ENCODE assay signal across 1 cellular context in the genomic region with DNA sequence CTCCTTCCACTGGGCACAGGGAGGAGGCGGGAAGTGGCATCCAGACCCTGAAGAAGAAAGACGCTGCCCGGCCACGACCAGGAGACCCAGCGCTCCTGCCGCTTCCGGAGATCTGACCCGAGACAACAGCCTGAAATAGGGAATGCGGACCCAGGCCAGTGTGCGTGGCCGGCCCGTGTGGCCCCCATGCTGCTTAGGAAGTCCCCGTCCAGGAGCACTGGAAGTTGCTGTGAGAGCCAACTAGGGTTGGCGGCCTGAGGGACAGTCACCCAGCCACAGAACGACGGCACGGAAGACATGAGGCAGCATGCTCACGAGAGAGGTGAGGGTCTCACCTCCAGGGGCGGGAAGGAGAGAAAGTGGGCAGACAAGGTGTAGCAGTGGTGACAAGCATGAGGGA.
TF ChIP-seq lines count a peak whose summit lies in the region.

No MANE protein-coding gene starts in this region.

TF ChIP-seq in GM23338, 12 proteins besides CTCF, POLR2A, EP300 and RAD21 (continued from another document):
- TF ChIP-seq, protein P1, sequence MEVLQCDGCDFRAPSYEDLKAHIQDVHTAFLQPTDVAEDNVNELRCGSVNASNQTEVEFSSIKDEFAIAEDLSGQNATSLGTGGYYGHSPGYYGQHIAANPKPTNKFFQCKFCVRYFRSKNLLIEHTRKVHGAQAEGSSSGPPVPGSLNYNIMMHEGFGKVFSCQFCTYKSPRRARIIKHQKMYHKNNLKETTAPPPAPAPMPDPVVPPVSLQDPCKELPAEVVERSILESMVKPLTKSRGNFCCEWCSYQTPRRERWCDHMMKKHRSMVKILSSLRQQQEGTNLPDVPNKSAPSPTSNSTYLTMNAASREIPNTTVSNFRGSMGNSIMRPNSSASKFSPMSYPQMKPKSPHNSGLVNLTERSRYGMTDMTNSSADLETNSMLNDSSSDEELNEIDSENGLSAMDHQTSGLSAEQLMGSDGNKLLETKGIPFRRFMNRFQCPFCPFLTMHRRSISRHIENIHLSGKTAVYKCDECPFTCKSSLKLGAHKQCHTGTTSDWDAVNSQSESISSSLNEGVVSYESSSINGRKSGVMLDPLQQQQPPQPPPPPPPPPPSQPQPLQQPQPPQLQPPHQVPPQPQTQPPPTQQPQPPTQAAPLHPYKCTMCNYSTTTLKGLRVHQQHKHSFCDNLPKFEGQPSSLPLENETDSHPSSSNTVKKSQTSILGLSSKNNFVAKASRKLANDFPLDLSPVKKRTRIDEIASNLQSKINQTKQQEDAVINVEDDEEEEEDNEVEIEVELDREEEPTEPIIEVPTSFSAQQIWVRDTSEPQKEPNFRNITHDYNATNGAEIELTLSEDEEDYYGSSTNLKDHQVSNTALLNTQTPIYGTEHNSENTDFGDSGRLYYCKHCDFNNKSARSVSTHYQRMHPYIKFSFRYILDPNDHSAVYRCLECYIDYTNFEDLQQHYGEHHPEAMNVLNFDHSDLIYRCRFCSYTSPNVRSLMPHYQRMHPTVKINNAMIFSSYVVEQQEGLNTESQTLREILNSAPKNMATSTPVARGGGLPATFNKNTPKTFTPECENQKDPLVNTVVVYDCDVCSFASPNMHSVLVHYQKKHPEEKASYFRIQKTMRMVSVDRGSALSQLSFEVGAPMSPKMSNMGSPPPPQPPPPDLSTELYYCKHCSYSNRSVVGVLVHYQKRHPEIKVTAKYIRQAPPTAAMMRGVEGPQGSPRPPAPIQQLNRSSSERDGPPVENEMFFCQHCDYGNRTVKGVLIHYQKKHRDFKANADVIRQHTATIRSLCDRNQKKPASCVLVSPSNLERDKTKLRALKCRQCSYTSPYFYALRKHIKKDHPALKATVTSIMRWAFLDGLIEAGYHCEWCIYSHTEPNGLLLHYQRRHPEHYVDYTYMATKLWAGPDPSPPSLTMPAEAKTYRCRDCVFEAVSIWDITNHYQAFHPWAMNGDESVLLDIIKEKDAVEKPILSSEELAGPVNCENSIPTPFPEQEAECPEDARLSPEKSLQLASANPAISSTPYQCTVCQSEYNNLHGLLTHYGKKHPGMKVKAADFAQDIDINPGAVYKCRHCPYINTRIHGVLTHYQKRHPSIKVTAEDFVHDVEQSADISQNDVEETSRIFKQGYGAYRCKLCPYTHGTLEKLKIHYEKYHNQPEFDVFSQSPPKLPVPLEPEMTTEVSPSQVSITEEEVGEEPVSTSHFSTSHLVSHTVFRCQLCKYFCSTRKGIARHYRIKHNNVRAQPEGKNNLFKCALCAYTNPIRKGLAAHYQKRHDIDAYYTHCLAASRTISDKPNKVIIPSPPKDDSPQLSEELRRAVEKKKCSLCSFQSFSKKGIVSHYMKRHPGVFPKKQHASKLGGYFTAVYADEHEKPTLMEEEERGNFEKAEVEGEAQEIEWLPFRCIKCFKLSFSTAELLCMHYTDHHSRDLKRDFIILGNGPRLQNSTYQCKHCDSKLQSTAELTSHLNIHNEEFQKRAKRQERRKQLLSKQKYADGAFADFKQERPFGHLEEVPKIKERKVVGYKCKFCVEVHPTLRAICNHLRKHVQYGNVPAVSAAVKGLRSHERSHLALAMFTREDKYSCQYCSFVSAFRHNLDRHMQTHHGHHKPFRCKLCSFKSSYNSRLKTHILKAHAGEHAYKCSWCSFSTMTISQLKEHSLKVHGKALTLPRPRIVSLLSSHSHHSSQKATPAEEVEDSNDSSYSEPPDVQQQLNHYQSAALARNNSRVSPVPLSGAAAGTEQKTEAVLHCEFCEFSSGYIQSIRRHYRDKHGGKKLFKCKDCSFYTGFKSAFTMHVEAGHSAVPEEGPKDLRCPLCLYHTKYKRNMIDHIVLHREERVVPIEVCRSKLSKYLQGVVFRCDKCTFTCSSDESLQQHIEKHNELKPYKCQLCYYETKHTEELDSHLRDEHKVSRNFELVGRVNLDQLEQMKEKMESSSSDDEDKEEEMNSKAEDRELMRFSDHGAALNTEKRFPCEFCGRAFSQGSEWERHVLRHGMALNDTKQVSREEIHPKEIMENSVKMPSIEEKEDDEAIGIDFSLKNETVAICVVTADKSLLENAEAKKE (CRISPR knock-in tag; IDR thresholded peaks at IDR 0.05), result no peak
- TF ChIP-seq EZH2phosphoT487 (IDR thresholded peaks at IDR 0.05; ENCODE audit: unreplicated experiment), result no peak
- no peak for TF ChIP-seq STAT1 (IDR thresholded peaks at IDR 0.05; ENCODE audit: unreplicated experiment)
- TF ChIP-seq EZH2 (IDR thresholded peaks at IDR 0.05; ENCODE audit: low read depth, unreplicated experiment), result no peak
- TF ChIP-seq, protein P2, sequence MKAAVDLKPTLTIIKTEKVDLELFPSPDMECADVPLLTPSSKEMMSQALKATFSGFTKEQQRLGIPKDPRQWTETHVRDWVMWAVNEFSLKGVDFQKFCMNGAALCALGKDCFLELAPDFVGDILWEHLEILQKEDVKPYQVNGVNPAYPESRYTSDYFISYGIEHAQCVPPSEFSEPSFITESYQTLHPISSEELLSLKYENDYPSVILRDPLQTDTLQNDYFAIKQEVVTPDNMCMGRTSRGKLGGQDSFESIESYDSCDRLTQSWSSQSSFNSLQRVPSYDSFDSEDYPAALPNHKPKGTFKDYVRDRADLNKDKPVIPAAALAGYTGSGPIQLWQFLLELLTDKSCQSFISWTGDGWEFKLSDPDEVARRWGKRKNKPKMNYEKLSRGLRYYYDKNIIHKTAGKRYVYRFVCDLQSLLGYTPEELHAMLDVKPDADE (IDR thresholded peaks at IDR 0.05), result no peak
- no peak for TF ChIP-seq ZNF114 (CRISPR knock-in tag; IDR thresholded peaks at IDR 0.05)
- TF ChIP-seq NANOG (IDR thresholded peaks at IDR 0.05; ENCODE audit: borderline replicate concordance), result no peak
